In genomic region chr3:186540444-186541226, GRCh38 we compare ENCODE assay signal across 8 cellular contexts. TPM values are rescaled to one million over a fixed set of nuclear protein-coding genes. Genes with fewer than 3 reads are reported as not detected.
DNase-seq lines count a peak whose midpoint lies in the region; ATAC-seq and TF ChIP-seq lines count a peak whose summit lies in the region.

No MANE protein-coding gene starts in this region.

- no peaks in the 10 kb centered on the region for H3K27me3 Mint-ChIP-seq in endothelial cell (ENCODE audit: unreplicated experiment)

- DNase-seq in C1 segment of cervical spinal cord (lab: John Stamatoyannopoulos, UW) (peak in 10 of 14 donors; percentile 19 to 58 (median 40)), HT1080 (ENCODE audit: low read depth) (peak; percentile 86), NT2/D1 (ENCODE audit: low read depth, low spot score) (peak; percentile 76), endothelial cell (ENCODE audit: low spot score) (peak; percentile 75), myocyte (ENCODE audit: low read depth) (peak; percentile 74)
- DNase-seq in activated CD8-positive, alpha-beta memory T cell treated with anti-CD3 and anti-CD28 coated beads, Interleukin-2, amount 50 U/mL, for 1 hour (ENCODE audit: extremely low read depth): peak; percentile 59
- peak; percentile 65 to 68 for DNase-seq in stimulated activated CD8-positive, alpha-beta memory T cell treated with anti-CD3 and anti-CD28 coated beads, Interleukin-7, amount 100 ng/mL, for 1 hour (ENCODE audit: low read depth in 2 of 2)

- H3K27me3 ChIP-seq in NT2/D1 (ENCODE audit: insufficient read depth, insufficient read length): no peaks in the 10 kb centered on the region

- H3K36me3 Mint-ChIP-seq in endothelial cell (ENCODE audit: low read depth, unreplicated experiment): no peaks in the 10 kb centered on the region

- no peaks in the 10 kb centered on the region for H3K9me3 ChIP-seq in NT2/D1 (ENCODE audit: insufficient read depth, low read length)

- no peaks in the 10 kb centered on the region for H3K9me3 Mint-ChIP-seq in endothelial cell (ENCODE audit: unreplicated experiment)

- no peak overlapping the region for H3K27ac Mint-ChIP-seq in endothelial cell (ENCODE audit: unreplicated experiment)

- H3K4me3 Mint-ChIP-seq in endothelial cell (ENCODE audit: unreplicated experiment): no peak overlapping the region

- peak; percentile 89 for TF ChIP-seq CTCF in endothelial cell (IDR thresholded peaks at IDR 0.05; ENCODE audit: unreplicated experiment)

- peaks cover 9% of the 10 kb centered on the region for H3K4me1 Mint-ChIP-seq in endothelial cell (ENCODE audit: unreplicated experiment)

- H3K9ac ChIP-seq in NT2/D1 (ENCODE audit: insufficient read length, low read depth): no peak overlapping the region

- no peak overlapping the region for H3K4me3 ChIP-seq in NT2/D1 (ENCODE audit: insufficient read length, low read depth)

- peak; percentile 75 for ATAC-seq in GM19395 (IDR thresholded peaks at IDR 0.05; ENCODE audit: unreplicated experiment)

- H3K36me3 ChIP-seq in NT2/D1 (ENCODE audit: insufficient read depth, insufficient read length, low read length): peaks cover 10% of the 10 kb centered on the region

- H3K4me1 ChIP-seq in NT2/D1 (ENCODE audit: insufficient read depth, insufficient read length): no peaks in the 10 kb centered on the region

RNA-seq across cellular contexts. Expression of gene CRYGS, which starts 3.5 kb away (rescaled TPM):
- total RNA-seq in HT1080 (2014; rRNA removed; shearing (Covaris generic)): 0.13 and 0.94 TPM in 2 replicates
- polyA plus RNA-seq in HT1080 (2015; cell fraction: cytosol; rRNA removed): 0.12 TPM in 2 replicates
- 4.4 and 4.8 TPM in 2 replicates for polyA plus RNA-seq in HT1080 (2015; cell fraction: nucleus; rRNA removed)
- total RNA-seq in endothelial cell (ENCODE audit: unreplicated experiment) (5.8 TPM), myocyte (0.47 and 0.48 TPM in 2 replicates)
- 1.5 TPM for polyA plus RNA-seq in myocyte (2012)

RNA-seq across cellular contexts. Expression of gene TBCCD1, which starts 26.5 kb away (rescaled TPM):
- 21.8 and 28.3 TPM in 2 replicates for total RNA-seq in HT1080 (2014; rRNA removed; shearing (Covaris generic))
- polyA plus RNA-seq in HT1080 (2015; cell fraction: cytosol; rRNA removed): 15.3 and 16.1 TPM in 2 replicates
- polyA plus RNA-seq in HT1080 (2015; cell fraction: nucleus; rRNA removed): 19.0 and 19.1 TPM in 2 replicates
- 19.5 TPM for total RNA-seq in endothelial cell (ENCODE audit: unreplicated experiment)
- total RNA-seq in myocyte: 13.0 and 13.8 TPM in 2 replicates
- polyA plus RNA-seq in myocyte (2012): 11.4 TPM

RNA-seq across cellular contexts. Expression of gene DNAJB11, which starts 29.9 kb away (rescaled TPM):
- 103 and 104 TPM in 2 replicates for total RNA-seq in HT1080 (2014; rRNA removed; shearing (Covaris generic))
- 96.1 and 103 TPM in 2 replicates for polyA plus RNA-seq in HT1080 (2015; cell fraction: cytosol; rRNA removed)
- polyA plus RNA-seq in HT1080 (2015; cell fraction: nucleus; rRNA removed): 106 and 131 TPM in 2 replicates
- total RNA-seq in endothelial cell (ENCODE audit: unreplicated experiment) (71.2 TPM), myocyte (109 and 188 TPM in 2 replicates)
- 98.7 TPM for polyA plus RNA-seq in myocyte (2012)
